26 cellular contexts compared by ENCODE assay signal in the genomic region with DNA sequence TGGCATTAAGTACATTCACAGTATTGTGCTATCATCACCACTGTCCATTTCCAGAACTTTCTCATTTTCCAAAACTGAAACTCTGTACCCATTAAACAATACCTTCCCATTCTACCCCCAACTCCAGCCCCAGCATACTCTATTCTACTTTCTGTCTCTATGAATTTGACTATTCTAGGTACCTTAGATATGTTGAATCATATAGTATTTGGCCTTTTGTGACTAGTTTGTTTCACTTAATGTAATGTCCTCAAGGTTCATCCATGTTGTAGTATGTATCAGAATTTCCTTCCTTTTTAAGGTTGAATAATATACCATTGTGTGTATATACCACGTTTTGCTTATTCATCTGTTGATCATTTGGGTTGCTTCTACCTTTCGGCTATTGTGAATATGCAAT.
"Had no signal": no experiment of that assay in that cellular context is flagged by ENCODE, and none has a peak within 500 bp of the region (broad histone marks: within the 10 kb centered on the region; RNA-seq: fewer than 3 reads in every experiment).

No MANE protein-coding gene starts in this region.

- H3K4me3 Mint-ChIP-seq: endodermal cell; naive thymus-derived CD8-positive, alpha-beta T cell; nephron progenitor cell had no signal

- H3K27ac ChIP-seq: dorsolateral prefrontal cortex, epithelial cell of prostate, gastrocnemius medialis, lower lobe of right lung, prostate gland, right atrium auricular region, thoracic aorta, transverse colon, upper lobe of right lung, uterus had no signal

- H3K9me3 ChIP-seq: gastrocnemius medialis, lower lobe of right lung, prostate gland, right atrium auricular region, thoracic aorta, transverse colon, upper lobe of right lung, uterus had no signal

- H3K27me3 ChIP-seq: dorsolateral prefrontal cortex, gastrocnemius medialis, right atrium auricular region, transverse colon, upper lobe of right lung, uterus had no signal

- H3K4me3 ChIP-seq: dorsolateral prefrontal cortex, gastrocnemius medialis, lower lobe of right lung, prostate gland, right atrium auricular region, smooth muscle cell, thoracic aorta, transverse colon, upper lobe of right lung, uterus had no signal

- H3K27me3 Mint-ChIP-seq: naive thymus-derived CD8-positive, alpha-beta T cell had no signal

- H3K27ac Mint-ChIP-seq: endodermal cell; naive thymus-derived CD8-positive, alpha-beta T cell had no signal

- H3K4me1 Mint-ChIP-seq: endodermal cell had no signal

- ATAC-seq: esophagus mucosa; gastrocnemius medialis; left ventricle myocardium superior; lower lobe of right lung; naive thymus-derived CD8-positive, alpha-beta T cell; sciatic nerve; upper lobe of right lung had no signal

- DNase-seq: dorsolateral prefrontal cortex; effector CD8-positive, alpha-beta T cell; endodermal cell; foreskin fibroblast; gastrocnemius medialis; head of caudate nucleus; left ventricle myocardium superior; lower lobe of right lung; naive thymus-derived CD8-positive, alpha-beta T cell; nephron progenitor cell; nucleus accumbens; stimulated activated CD4-positive, alpha-beta T cell treated with anti-CD3 and anti-CD28 coated beads, Interleukin-12 subunit alpha, Interleukin-12 subunit beta, amount 100 ng/mL, for 4 hours; stimulated activated CD4-positive, alpha-beta T cell treated with anti-CD3 and anti-CD28 coated beads, Interleukin-1b, Interleukin-23, amount 100 ng/mL, for 48 hours; stimulated activated CD4-positive, alpha-beta T cell treated with anti-CD3 and anti-CD28 coated beads, Interleukin-4, amount 100 ng/mL, for 1 hour; stimulated activated CD8-positive, alpha-beta memory T cell treated with anti-CD3 and anti-CD28 coated beads, Interleukin-4, amount 100 ng/mL, for 48 hours; stimulated activated naive CD4-positive, alpha-beta T cell treated with Interleukin-2 at 50 U/mL for 16 hours; transverse colon; upper lobe of right lung; uterus had no signal

- H3K4me1 ChIP-seq: prostate gland, uterus had no signal

- H3K9me3 Mint-ChIP-seq: endodermal cell; naive thymus-derived CD8-positive, alpha-beta T cell; nephron progenitor cell had no signal

- H3K36me3 ChIP-seq: prostate gland, uterus had no signal
